8 cellular contexts compared by ENCODE assay signal in genomic region chr3:10192953-10193691, GRCh38. TPM values are rescaled to one million over a fixed set of nuclear protein-coding genes. Genes with fewer than 3 reads are reported as not detected.
A peak's percentile ranks its signal among the peaks of the same experiment; 100 is the strongest.
DNase-seq lines count a peak whose midpoint lies in the region; ATAC-seq and TF ChIP-seq lines count a peak whose summit lies in the region.

No MANE protein-coding gene starts in this region.

- TF ChIP-seq CTCF in VCaP (conservative IDR thresholded peaks at IDR 0.05) (no peak), stomach (IDR thresholded peaks at IDR 0.05) (peak in 1 of 7 experiments; percentile 9)

- H3K36me3 ChIP-seq in mesendoderm (ENCODE audit: control insufficient read depth, insufficient read depth, low read length) (no peaks in the 10 kb centered on the region), stomach (no peaks in the 10 kb centered on the region)

- no peak overlapping the region for H2AK5ac ChIP-seq in mesendoderm (ENCODE audit: low read length)

- H3K79me2 ChIP-seq in mesendoderm (ENCODE audit: control insufficient read depth, insufficient read depth, low read length) = no peaks in the 10 kb centered on the region

- H3K9me3 ChIP-seq in stomach = no peaks in the 10 kb centered on the region

- DNase-seq in GM03348 (ENCODE audit: low spot score) (peak; percentile 84), mesendoderm (peak; percentile 68), stomach (peak; percentile 42), SW480 (ENCODE audit: low spot score) (no peak), HuH-7 (ENCODE audit: low spot score) (no peak)
- DNase-seq in central memory CD8-positive, alpha-beta T cell (ENCODE audit: low spot score in 2 of 2) = no peak

- no peak overlapping the region for H3K9ac ChIP-seq in mesendoderm (ENCODE audit: low read length)

- H3K23ac ChIP-seq in mesendoderm (ENCODE audit: low read length) = no peak overlapping the region

- H4K5ac ChIP-seq in mesendoderm (ENCODE audit: low read length) = no peak overlapping the region

- ATAC-seq in HG02938 (IDR thresholded peaks at IDR 0.05; ENCODE audit: unreplicated experiment) = peak; percentile 37
- no peak for ATAC-seq in central memory CD8-positive, alpha-beta T cell (replicated peaks; ENCODE audit: extremely low read depth, poor library complexity, severe bottlenecking)

- H3K27me3 ChIP-seq in mesendoderm (ENCODE audit: insufficient read depth, low read length, poor library complexity) (no peaks in the 10 kb centered on the region), stomach (no peaks in the 10 kb centered on the region)

- H3K4ac ChIP-seq in mesendoderm (ENCODE audit: low read depth, low read length) = no peak overlapping the region

- H3K9me3 Mint-ChIP-seq in central memory CD8-positive, alpha-beta T cell = no peaks in the 10 kb centered on the region

- no peak overlapping the region for H3K56ac ChIP-seq in mesendoderm (ENCODE audit: low read length)

- H2BK120ac ChIP-seq in mesendoderm (ENCODE audit: low read depth, low read length) = no peak overlapping the region

- H4K8ac ChIP-seq in mesendoderm (ENCODE audit: low read depth, low read length) = no peak overlapping the region

- H3K4me3 ChIP-seq in mesendoderm (ENCODE audit: low read length) = no peak overlapping the region
- no peak overlapping the region for H3K4me3 ChIP-seq in stomach

- H3K27ac Mint-ChIP-seq in central memory CD8-positive, alpha-beta T cell (ENCODE audit: low read depth) = peak overlapping the region; percentile 96

- no peak overlapping the region for H3K4me2 ChIP-seq in mesendoderm (ENCODE audit: low read length)

- H3K79me1 ChIP-seq in mesendoderm (ENCODE audit: low read length) = no peaks in the 10 kb centered on the region

- peaks cover 9% of the 10 kb centered on the region for H3K36me3 Mint-ChIP-seq in central memory CD8-positive, alpha-beta T cell (ENCODE audit: insufficient read depth)

- no peaks in the 10 kb centered on the region for H3K27me3 Mint-ChIP-seq in central memory CD8-positive, alpha-beta T cell

- WGBS in mesendoderm (ENCODE audit: extremely low coverage, insufficient coverage, low lambda C conversion rate) = no CpG with 5 or more reads among the region's 12 CpGs
- WGBS in stomach, 5 donors = 72 to 86% (median 79%) methylated on average over 12 of the region's 12 CpGs

- H3K4me1 ChIP-seq in mesendoderm (ENCODE audit: control insufficient read depth, low read depth, low read length) (no peaks in the 10 kb centered on the region), stomach (peaks cover 69 to 97% (median 76%) of the 10 kb centered on the region in 4 donors)

- no peak overlapping the region for H2BK5ac ChIP-seq in mesendoderm (ENCODE audit: low read length)

- TF ChIP-seq POLR2A in stomach (IDR thresholded peaks at IDR 0.05) = no peak

- peak overlapping the region; percentile 70 for H3K4me3 Mint-ChIP-seq in central memory CD8-positive, alpha-beta T cell

- no peak for TF ChIP-seq EP300 in stomach (IDR thresholded peaks at IDR 0.05)

- intact Hi-C loops in stomach (cut with DNase I; ENCODE audit: low total_unique reads) = no loop called here

- peak overlapping the region; percentile 83 for H3K27ac ChIP-seq in VCaP
- no peak overlapping the region for H3K27ac ChIP-seq in mesendoderm (ENCODE audit: low read depth, low read length)
- peak overlapping the region; percentile 83 to 97 (median 89) for H3K27ac ChIP-seq in stomach

- H3K18ac ChIP-seq in mesendoderm (ENCODE audit: low read length) = no peak overlapping the region

- H3K4me1 Mint-ChIP-seq in central memory CD8-positive, alpha-beta T cell = peaks cover 60% of the 10 kb centered on the region

- H2BK15ac ChIP-seq in mesendoderm (replicated peaks; ENCODE audit: low read depth) = no peak overlapping the region

RNA-seq across cellular contexts. Expression of gene IRAK2, which starts 28.4 kb away (rescaled TPM):
- 0.27 TPM for polyA plus RNA-seq in mesendoderm (2013, experiment 1 of 2)
- 0.25 TPM for polyA plus RNA-seq in mesendoderm (2013, experiment 2 of 2)
- 1 to 10 TPM in 3 of 5 donors, under 1 TPM in 1, not detected in 1; 0.45 to 6.2 (median 1.9) TPM for total RNA-seq in stomach
- 1 to 10 TPM; 1.5 to 3.8 (median 3.2) TPM for polyA plus RNA-seq in stomach

RNA-seq across cellular contexts. Expression of gene VHL, which starts 51.5 kb away (rescaled TPM):
- polyA plus RNA-seq in mesendoderm (2013, experiment 1 of 2) = 24.2 TPM
- polyA plus RNA-seq in mesendoderm (2013, experiment 2 of 2) = 24.9 TPM
- 10 to 100 TPM; 30.8 to 66.8 (median 36.2) TPM for total RNA-seq in stomach
- 10 to 100 TPM; 19.4 to 23.0 (median 20.0) TPM for polyA plus RNA-seq in stomach

RNA-seq across cellular contexts. Expression of gene TATDN2, which starts 55.1 kb away (rescaled TPM):
- polyA plus RNA-seq in mesendoderm (2013, experiment 1 of 2) = 21.1 TPM
- 22.4 TPM for polyA plus RNA-seq in mesendoderm (2013, experiment 2 of 2)
- total RNA-seq in stomach = 10 to 100 TPM; 15.2 to 37.5 (median 24.6) TPM
- 10 to 100 TPM; 10.4 to 17.1 (median 14.4) TPM for polyA plus RNA-seq in stomach

Comparison
In these comparisons a context has a peak if more than half of its experiments do, and no peak if none do; other contexts are left out.
1. DNase-seq: peak in GM03348 (single experiment), mesendoderm (single experiment) and stomach (single experiment); none in central memory CD8-positive, alpha-beta T cell (0 of 2), SW480 (single experiment) and HuH-7 (single experiment).